8 cellular contexts compared by ENCODE assay signal in the genomic region with DNA sequence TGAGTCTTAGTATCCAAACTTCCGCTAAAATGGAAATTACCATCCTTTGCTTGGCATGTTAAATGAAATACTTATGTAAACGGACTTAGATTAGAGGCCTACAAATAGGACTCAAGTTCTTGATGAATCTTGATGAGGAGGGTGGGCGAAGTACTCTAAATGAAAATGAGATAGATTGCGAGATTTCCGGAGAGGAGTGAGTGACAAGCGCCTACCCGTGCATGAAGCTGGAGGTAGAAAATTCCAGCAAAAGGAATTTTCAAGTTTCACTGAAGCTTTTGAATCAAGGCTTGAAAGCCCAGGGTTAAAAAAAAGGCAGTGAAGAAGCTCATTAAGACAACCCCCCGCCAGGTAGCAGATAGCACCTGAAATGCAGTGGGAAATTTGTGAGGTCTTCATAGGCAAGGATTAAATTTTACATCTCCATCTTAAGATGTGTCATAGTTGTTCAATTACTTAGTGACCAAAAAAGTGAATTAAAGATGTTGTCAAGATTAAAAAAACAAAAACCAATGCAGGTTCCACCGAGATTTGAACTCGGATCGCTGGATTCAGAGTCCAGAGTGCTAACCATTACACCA. TPM values are rescaled to one million over a fixed set of nuclear protein-coding genes. Genes with fewer than 3 reads are reported as not detected.
DNase-seq lines count a peak whose midpoint lies in the region; ATAC-seq and TF ChIP-seq lines count a peak whose summit lies in the region.

No MANE protein-coding gene starts in this region.

- no peaks in the 10 kb centered on the region for H3K36me3 ChIP-seq in left lung
- no peaks in the 10 kb centered on the region for H3K36me3 ChIP-seq in tibial artery

- H3K4me1 ChIP-seq in left lung, result peaks cover 5 to 40% of the 10 kb centered on the region in 2 donors
- H3K4me1 ChIP-seq in tibial artery, result peaks cover 0 to 26% (median 5%) of the 10 kb centered on the region in 4 donors

- DNase-seq in activated naive CD4-positive, alpha-beta T cell treated with anti-CD3 and anti-CD28 coated beads for 36 hours, result no peak
- no peak for DNase-seq in activated naive CD4-positive, alpha-beta T cell (lab: John Stamatoyannopoulos, UW)
- DNase-seq in activated naive CD8-positive, alpha-beta T cell treated with anti-CD3 and anti-CD28 coated beads, Interleukin-2, amount 10 ng/mL, durations not matched to agents 7 days and 5 days, result no peak
- DNase-seq in left lung (no peak), tibial artery (no peak), pons (ENCODE audit: low spot score) (no peak)

- peak overlapping the region; percentile 95 for H3K27ac Mint-ChIP-seq in activated naive CD4-positive, alpha-beta T cell treated with anti-CD3 and anti-CD28 coated beads for 36 hours
- peak overlapping the region; percentile 98 for H3K27ac Mint-ChIP-seq in activated naive CD8-positive, alpha-beta T cell treated with anti-CD3 and anti-CD28 coated beads, Interleukin-2, amount 10 ng/mL, durations not matched to agents 7 days and 5 days

- H3K36me3 Mint-ChIP-seq in activated naive CD4-positive, alpha-beta T cell treated with anti-CD3 and anti-CD28 coated beads for 36 hours (ENCODE audit: low read depth), result peaks cover 8% of the 10 kb centered on the region
- peaks cover 9% of the 10 kb centered on the region for H3K36me3 Mint-ChIP-seq in activated naive CD8-positive, alpha-beta T cell treated with anti-CD3 and anti-CD28 coated beads, Interleukin-2, amount 10 ng/mL, durations not matched to agents 7 days and 5 days

- H3K4me3 ChIP-seq in left lung (peak overlapping the region; percentile 94 to 99), tibial artery (peak overlapping the region; percentile 69 to 89)

- H3K4me3 Mint-ChIP-seq in activated naive CD4-positive, alpha-beta T cell treated with anti-CD3 and anti-CD28 coated beads for 36 hours, result peak overlapping the region; percentile 99
- peak overlapping the region; percentile 100 for H3K4me3 Mint-ChIP-seq in activated naive CD8-positive, alpha-beta T cell treated with anti-CD3 and anti-CD28 coated beads, Interleukin-2, amount 10 ng/mL, durations not matched to agents 7 days and 5 days

- peak overlapping the region; percentile 91 to 95 for H3K27ac ChIP-seq in left lung
- H3K27ac ChIP-seq in tibial artery, result peak overlapping the region; percentile 91 to 95

- POLR2A ChIA-PET in activated naive CD8-positive, alpha-beta T cell treated with anti-CD3 and anti-CD28 coated beads, Interleukin-2, amount 10 ng/mL, durations not matched to agents 7 days and 5 days (lab: Charles Lee), result interaction anchor here (0.6 to 3.2 kb wide), 24 partner anchors 10 to 637 kb away, joined by 3 to 28 read pairs (median 4); a partner anchor contains a TSS

- no peak for ATAC-seq in activated naive CD8-positive, alpha-beta T cell treated with anti-CD3 and anti-CD28 coated beads, Interleukin-2, amount 10 ng/mL, durations not matched to agents 7 days and 5 days (ENCODE audit: low read depth)
- ATAC-seq in left lung, result no peak
- no peak for ATAC-seq in GM18502 (IDR thresholded peaks at IDR 0.05; ENCODE audit: poor library complexity, unreplicated experiment)
- no peak for ATAC-seq in GM18519 (IDR thresholded peaks at IDR 0.05; ENCODE audit: low FRiP score, unreplicated experiment)

- H3K4me1 Mint-ChIP-seq in activated naive CD4-positive, alpha-beta T cell treated with anti-CD3 and anti-CD28 coated beads for 36 hours (ENCODE audit: low read depth), result peaks cover 26% of the 10 kb centered on the region
- H3K4me1 Mint-ChIP-seq in activated naive CD8-positive, alpha-beta T cell treated with anti-CD3 and anti-CD28 coated beads, Interleukin-2, amount 10 ng/mL, durations not matched to agents 7 days and 5 days, result peaks cover 16% of the 10 kb centered on the region

- CTCF ChIA-PET in activated naive CD4-positive, alpha-beta T cell treated with anti-CD3 and anti-CD28 coated beads for 36 hours (lab: Charles Lee), result interaction anchor here (0.6 to 2.4 kb wide), 10 partner anchors 12 to 313 kb away, joined by 3 to 12 read pairs (median 4); no protein-coding TSS in a partner anchor

- no peaks in the 10 kb centered on the region for H3K9me3 Mint-ChIP-seq in activated naive CD4-positive, alpha-beta T cell treated with anti-CD3 and anti-CD28 coated beads for 36 hours
- H3K9me3 Mint-ChIP-seq in activated naive CD8-positive, alpha-beta T cell treated with anti-CD3 and anti-CD28 coated beads, Interleukin-2, amount 10 ng/mL, durations not matched to agents 7 days and 5 days, result no peaks in the 10 kb centered on the region

- H3K27me3 Mint-ChIP-seq in activated naive CD4-positive, alpha-beta T cell treated with anti-CD3 and anti-CD28 coated beads for 36 hours (ENCODE audit: low read depth), result peaks cover 4% of the 10 kb centered on the region
- H3K27me3 Mint-ChIP-seq in activated naive CD8-positive, alpha-beta T cell treated with anti-CD3 and anti-CD28 coated beads, Interleukin-2, amount 10 ng/mL, durations not matched to agents 7 days and 5 days, result peaks cover 3% of the 10 kb centered on the region

- intact Hi-C loops in activated naive CD4-positive, alpha-beta T cell treated with anti-CD3 and anti-CD28 coated beads for 36 hours (cut with micrococcal nuclease), result loop anchor here (1.0 to 5.0 kb wide), 5 partner anchors 36 to 424 kb away; a partner anchor contains a TSS
- intact Hi-C loops in left lung (cut with DNase I), result no loop called here
- intact Hi-C loops in tibial artery (cut with DNase I; ENCODE audit: low total_unique reads), result no loop called here

- H3K27me3 ChIP-seq in left lung, result no peaks in the 10 kb centered on the region
- H3K27me3 ChIP-seq in tibial artery, result no peaks in the 10 kb centered on the region

- TF ChIP-seq CTCF in left lung (IDR thresholded peaks at IDR 0.05), result no peak
- TF ChIP-seq CTCF in tibial artery (IDR thresholded peaks at IDR 0.05), result no peak

- H3K9me3 ChIP-seq in left lung, result no peaks in the 10 kb centered on the region
- no peaks in the 10 kb centered on the region for H3K9me3 ChIP-seq in tibial artery

RNA-seq across cellular contexts. Expression of a gene that starts 0.7 kb away (rescaled TPM):
- 100 to 1,000 TPM; 151 to 157 TPM for total RNA-seq in activated naive CD4-positive, alpha-beta T cell treated with anti-CD3 and anti-CD28 coated beads for 36 hours
- total RNA-seq in activated naive CD8-positive, alpha-beta T cell treated with anti-CD3 and anti-CD28 coated beads, Interleukin-2, amount 10 ng/mL, durations not matched to agents 7 days and 5 days, result 100 to 1,000 TPM; 141 to 151 TPM
- 100 to 1,000 TPM; 215 to 217 TPM for total RNA-seq in left lung
